ENCODE assay signal across 8 cellular contexts in the genomic region with DNA sequence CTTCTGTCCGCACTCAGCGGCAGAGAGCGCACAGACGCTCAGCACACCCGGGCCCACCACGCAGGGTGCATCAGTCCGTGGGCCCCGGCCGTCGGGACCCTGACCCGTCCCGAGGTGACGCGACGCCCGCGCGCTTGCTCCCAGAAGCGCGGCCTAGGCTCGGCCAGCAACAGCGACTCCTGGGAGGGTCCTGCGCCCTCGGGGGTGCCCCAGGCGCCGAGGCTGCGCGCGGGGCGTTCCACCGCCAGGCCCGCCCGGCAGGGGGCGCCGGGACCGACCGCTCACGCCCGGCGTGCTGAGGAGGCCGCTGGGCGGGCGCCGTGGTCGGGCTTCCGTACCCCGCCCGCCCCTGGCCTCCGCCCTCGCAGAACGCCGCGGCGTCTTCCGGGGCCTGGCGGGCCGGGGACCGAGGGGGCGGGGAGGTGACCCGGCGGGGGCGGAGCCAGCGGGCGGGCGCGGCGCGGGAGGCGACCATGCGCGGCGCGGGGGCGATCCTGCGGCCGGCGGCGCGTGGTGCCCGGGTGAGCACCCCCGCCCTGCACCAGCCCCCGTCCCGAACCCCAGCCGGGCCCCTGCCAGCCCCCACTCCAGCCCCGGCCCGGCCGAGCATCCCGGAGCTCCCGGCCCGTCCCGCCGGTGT. TPM values are rescaled to one million over a fixed set of nuclear protein-coding genes. Genes with fewer than 3 reads are reported as not detected.
DNase-seq lines count a peak whose midpoint lies in the region; ATAC-seq, FAIRE-seq and TF ChIP-seq lines count a peak whose summit lies in the region.

A gene with protein sequence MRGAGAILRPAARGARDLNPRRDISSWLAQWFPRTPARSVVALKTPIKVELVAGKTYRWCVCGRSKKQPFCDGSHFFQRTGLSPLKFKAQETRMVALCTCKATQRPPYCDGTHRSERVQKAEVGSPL (plus strand): TSS at position 456 of the 640 bp plus-strand sequence. CDS start 18 bp downstream, at position 474.

- H3K4me1 ChIP-seq in endothelial cell of umbilical vein (ENCODE audit: control insufficient read depth, extremely low read depth, insufficient read depth, low read length): peaks cover 27% of the 10 kb centered on the region
- H3K4me1 ChIP-seq in mononuclear cell (ENCODE audit: insufficient read depth, low read length): peaks cover 48% of the 10 kb centered on the region

- H3K27ac ChIP-seq in C4-2B: peak within 1 kb of the TSS; percentile 95
- peak within 1 kb of the TSS; percentile 25 for H3K27ac ChIP-seq in endothelial cell of umbilical vein (ENCODE audit: insufficient read depth, low read depth, low read length)

- H2AFZ ChIP-seq in endothelial cell of umbilical vein (ENCODE audit: low read depth, low read length): peak within 1 kb of the TSS; percentile 61

- H3K27me3 Mint-ChIP-seq in activated CD8-positive, alpha-beta memory T cell treated with anti-CD3 and anti-CD28 coated beads, Interleukin-2, amount 10 ng/mL, durations not matched to agents 7 days and 5 days: no peaks in the 10 kb centered on the region

- H3K27me3 ChIP-seq in endothelial cell of umbilical vein (ENCODE audit: control insufficient read depth in 2 of 2, insufficient read depth in 2 of 2, low read length in 2 of 2) (no peaks in the 10 kb centered on the region), mononuclear cell (ENCODE audit: insufficient read depth, low read length) (no peaks in the 10 kb centered on the region)

- no peaks in the 10 kb centered on the region for H3K9me3 Mint-ChIP-seq in activated CD8-positive, alpha-beta memory T cell treated with anti-CD3 and anti-CD28 coated beads, Interleukin-2, amount 10 ng/mL, durations not matched to agents 7 days and 5 days (ENCODE audit: low read depth)

- H3K36me3 ChIP-seq in endothelial cell of umbilical vein (ENCODE audit: control insufficient read depth in 2 of 2, extremely low read depth in 1 of 2, insufficient read depth in 2 of 2, low read length in 2 of 2): peaks cover 0 to 5% of the 10 kb centered on the region in 2 experiments

- peak within 1 kb of the TSS; percentile 75 for H3K4me2 ChIP-seq in endothelial cell of umbilical vein (ENCODE audit: insufficient read depth, low read length)

- TF ChIP-seq CTCF in C4-2B (conservative IDR thresholded peaks at IDR 0.05) (peak; percentile 98), endothelial cell of umbilical vein (IDR thresholded peaks at IDR 0.05; ENCODE audit: extremely low read depth in 1 of 2, insufficient read depth in 1 of 2, low read depth in 1 of 2, low read length in 2 of 2) (peak; percentile 62 to 77)

- peak within 1 kb of the TSS; percentile 94 for H3K4me3 Mint-ChIP-seq in activated CD8-positive, alpha-beta memory T cell treated with anti-CD3 and anti-CD28 coated beads, Interleukin-2, amount 10 ng/mL, durations not matched to agents 7 days and 5 days

- H3K36me3 Mint-ChIP-seq in activated CD8-positive, alpha-beta memory T cell treated with anti-CD3 and anti-CD28 coated beads, Interleukin-2, amount 10 ng/mL, durations not matched to agents 7 days and 5 days: peaks cover 11% of the 10 kb centered on the region

- POLR2A ChIA-PET in endothelial cell of umbilical vein (lab: Charles Lee): no interaction called here

- DNase-seq in NOMO-1 treated with dmso at 0.1 percent for 144 hours (lab: John Stamatoyannopoulos, UW; ENCODE audit: unreplicated experiment): peak; percentile 84
- DNase-seq in activated CD8-positive, alpha-beta memory T cell treated with anti-CD3 and anti-CD28 coated beads, Interleukin-2, amount 10 ng/mL, durations not matched to agents 7 days and 5 days: peak; percentile 89
- peak; percentile 63 for DNase-seq in endothelial cell of umbilical vein (ENCODE audit: low read depth, low spot score)
- peak; percentile 79 to 85 for DNase-seq in stimulated activated CD8-positive, alpha-beta memory T cell treated with anti-CD3 and anti-CD28 coated beads, Interleukin-2, amount 100 ng/mL, for 48 hours (ENCODE audit: low read depth in 2 of 2)

- intact Hi-C loops in endothelial cell of umbilical vein (cut with micrococcal nuclease): loop anchor here (1.0 kb wide), 2 partner anchors 28 to 53 kb away; no protein-coding TSS in a partner anchor

- H3K9me3 ChIP-seq in endothelial cell of umbilical vein (replicated peaks; ENCODE audit: control insufficient read depth, insufficient read depth, low read length) (no peaks in the 10 kb centered on the region), mononuclear cell (ENCODE audit: low read depth, low read length) (no peaks in the 10 kb centered on the region)

- no peaks in the 10 kb centered on the region for H3K9me1 ChIP-seq in endothelial cell of umbilical vein (replicated peaks; ENCODE audit: control insufficient read depth, extremely low read depth, insufficient read depth, low read length)

- peak within 1 kb of the TSS; percentile 57 for H3K9ac ChIP-seq in endothelial cell of umbilical vein (replicated peaks; ENCODE audit: extremely low read depth, insufficient read depth, low read length)

- H3K4me3 ChIP-seq in endothelial cell of umbilical vein (replicated peaks in 1 of 3; ENCODE audit: insufficient read depth in 1 of 3, low read depth in 1 of 3, low read length in 3 of 3) (peak within 1 kb of the TSS; percentile 58 to 68 (median 64)), mononuclear cell (ENCODE audit: low read length) (peak within 1 kb of the TSS; percentile 60)

- TF ChIP-seq POLR2A in endothelial cell of umbilical vein (IDR thresholded peaks at IDR 0.05; ENCODE audit: low read depth, low read length): peak; percentile 58

- peaks cover 70% of the 10 kb centered on the region for H3K4me1 Mint-ChIP-seq in activated CD8-positive, alpha-beta memory T cell treated with anti-CD3 and anti-CD28 coated beads, Interleukin-2, amount 10 ng/mL, durations not matched to agents 7 days and 5 days

- peak; percentile 85 for ATAC-seq in GM19324 (IDR thresholded peaks at IDR 0.05; ENCODE audit: low FRiP score, unreplicated experiment)
- peak; percentile 61 for ATAC-seq in HG03520 (IDR thresholded peaks at IDR 0.05; ENCODE audit: unreplicated experiment)
- peak; percentile 86 for ATAC-seq in activated CD8-positive, alpha-beta memory T cell treated with anti-CD3 and anti-CD28 coated beads, Interleukin-2, amount 10 ng/mL, durations not matched to agents 7 days and 5 days

- BruUV-seq in endothelial cell of umbilical vein (replicated peaks; lab: Mats Ljungman, UMichigan): no TSS peak

- H3K79me2 ChIP-seq in endothelial cell of umbilical vein (ENCODE audit: control insufficient read depth, insufficient read depth, low read length): peaks cover 3% of the 10 kb centered on the region

- FAIRE-seq in endothelial cell of umbilical vein (lab: Jason Lieb, UNC): no peak

- H4K20me1 ChIP-seq in endothelial cell of umbilical vein (replicated peaks; ENCODE audit: control insufficient read depth, extremely low read depth, insufficient read depth, low read length): no peaks in the 10 kb centered on the region

- dilution Hi-C loops in endothelial cell of umbilical vein (cut with MboI; ENCODE audit: extremely low pct_ligation_motif_present, low sequenced_read_pairs): no loop called here

- H3K27ac Mint-ChIP-seq in activated CD8-positive, alpha-beta memory T cell treated with anti-CD3 and anti-CD28 coated beads, Interleukin-2, amount 10 ng/mL, durations not matched to agents 7 days and 5 days: peak within 1 kb of the TSS; percentile 95

- CTCF ChIA-PET in activated CD8-positive, alpha-beta memory T cell treated with anti-CD3 and anti-CD28 coated beads, Interleukin-2, amount 10 ng/mL, durations not matched to agents 7 days and 5 days (lab: Charles Lee): interaction anchor here (1.1 to 8.7 kb wide), 7 partner anchors 11 to 171 kb away, joined by 3 to 232 read pairs (median 16); a partner anchor contains a TSS
- CTCF ChIA-PET in endothelial cell of umbilical vein (lab: Charles Lee): interaction anchor here (0.9 to 2.7 kb wide), 9 partner anchors 14 to 274 kb away, joined by 3 to 39 read pairs (median 4); a partner anchor contains a TSS

TF ChIP-seq in endothelial cell of umbilical vein, 7 proteins besides CTCF, POLR2A, EP300 and RAD21:
- TF ChIP-seq POLR2AphosphoS5 (IDR thresholded peaks at IDR 0.05; ENCODE audit: insufficient read depth, low read depth, low read length): peak; percentile 96
- no peak for TF ChIP-seq MYC (IDR thresholded peaks at IDR 0.05; ENCODE audit: low read depth, low read length)
- no peak for TF ChIP-seq JUN (IDR thresholded peaks at IDR 0.05; ENCODE audit: borderline replicate concordance, insufficient read depth, insufficient read length, low read depth)
- TF ChIP-seq, protein P1, sequence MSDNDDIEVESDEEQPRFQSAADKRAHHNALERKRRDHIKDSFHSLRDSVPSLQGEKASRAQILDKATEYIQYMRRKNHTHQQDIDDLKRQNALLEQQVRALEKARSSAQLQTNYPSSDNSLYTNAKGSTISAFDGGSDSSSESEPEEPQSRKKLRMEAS (IDR thresholded peaks at IDR 0.05; ENCODE audit: insufficient read depth, insufficient read length): no peak
- no peak for TF ChIP-seq EZH2 (IDR thresholded peaks at IDR 0.05; ENCODE audit: borderline replicate concordance, low read depth, low read length, severe bottlenecking)
- no peak for TF ChIP-seq GATA2 (IDR thresholded peaks at IDR 0.05; ENCODE audit: insufficient read depth, insufficient read length, low read depth, low read length)
- TF ChIP-seq FOS (IDR thresholded peaks at IDR 0.05; ENCODE audit: borderline replicate concordance, insufficient read depth, low read length): no peak

RNA-seq across cellular contexts. Expression of the gene that starts here (rescaled TPM):
- 10 to 100 TPM; 51.3 to 54.3 TPM for total RNA-seq in activated CD8-positive, alpha-beta memory T cell treated with anti-CD3 and anti-CD28 coated beads, Interleukin-2, amount 10 ng/mL, durations not matched to agents 7 days and 5 days
- total RNA-seq in endothelial cell of umbilical vein (22.6 and 23.7 TPM in 2 replicates), mononuclear cell (1.8 TPM)
- 8.7 and 11.1 TPM in 2 replicates for polyA plus RNA-seq in endothelial cell of umbilical vein
- 8.8 and 10.9 TPM in 2 replicates for polyA plus RNA-seq in endothelial cell of umbilical vein (2011; cell fraction: cytosol; rRNA removed)
- 3.4 and 4.0 TPM in 2 replicates for polyA plus RNA-seq in endothelial cell of umbilical vein (2011; cell fraction: nucleus; rRNA removed)
- polyA plus RNA-seq in endothelial cell of umbilical vein (2012): 16.3 and 17.9 TPM in 2 replicates
- polyA minus RNA-seq in endothelial cell of umbilical vein: 2.0 and 2.6 TPM in 2 replicates
- polyA minus RNA-seq in endothelial cell of umbilical vein (2011; cell fraction: cytosol; rRNA and poly(A)+ RNA removed): 18.3 TPM
- 1.1 and 2.0 TPM in 2 replicates for polyA minus RNA-seq in endothelial cell of umbilical vein (2011; cell fraction: nucleus; rRNA and poly(A)+ RNA removed)

Comparison
In these comparisons a context has a peak if more than half of its experiments do, and no peak if none do; other contexts are left out.
1. Peak in every context shown above with its lines: DNase-seq, ATAC-seq, H3K4me3 ChIP-seq and H3K27ac ChIP-seq.